Comparison of ENCODE assay signal across 6 cellular contexts in genomic region chr16:30561212-30561816, GRCh38. TPM values are rescaled to one million over a fixed set of nuclear protein-coding genes. Genes with fewer than 3 reads are reported as not detected.
DNase-seq lines count a peak whose midpoint lies in the region; ATAC-seq and TF ChIP-seq lines count a peak whose summit lies in the region.

No MANE protein-coding gene starts in this region.

- H3K4me2 ChIP-seq in osteoblast (ENCODE audit: insufficient read depth, low read length), result peak overlapping the region; percentile 49

- H3K9me3 ChIP-seq in osteoblast (ENCODE audit: low read depth, low read length), result no peaks in the 10 kb centered on the region

- no peaks in the 10 kb centered on the region for H3K4me1 ChIP-seq in osteoblast (ENCODE audit: insufficient read depth, low read length)

- H3K79me2 ChIP-seq in osteoblast (ENCODE audit: insufficient read depth, low read length), result peaks cover 13% of the 10 kb centered on the region

- H3K27me3 ChIP-seq in H7 (ENCODE audit: control insufficient read depth, insufficient read depth, low read length), result no peaks in the 10 kb centered on the region
- no peaks in the 10 kb centered on the region for H3K27me3 ChIP-seq in osteoblast (ENCODE audit: insufficient read depth, low read length)

- H3K27ac ChIP-seq in osteoblast (ENCODE audit: low read depth, low read length), result no peak overlapping the region

- H3K4me3 ChIP-seq in H7 (ENCODE audit: insufficient read depth, low read depth, low read length) (peak overlapping the region; percentile 38; the same call in 1 of the 2 replicates), osteoblast (ENCODE audit: insufficient read depth, low read length) (peak overlapping the region; percentile 72)

- ATAC-seq in GM19467 (IDR thresholded peaks at IDR 0.05; ENCODE audit: unreplicated experiment), result no peak

- no peaks in the 10 kb centered on the region for H4K20me1 ChIP-seq in osteoblast (ENCODE audit: insufficient read depth, low read length)

- no peak for TF ChIP-seq CTCF in osteoblast (IDR thresholded peaks at IDR 0.05; ENCODE audit: extremely low read depth, low read depth, low read length)

- peak overlapping the region; percentile 93 for H2AFZ ChIP-seq in osteoblast (ENCODE audit: low read length)

- H3K36me3 ChIP-seq in H7 (replicated peaks; ENCODE audit: control insufficient read depth, insufficient read depth, low read length) (no peaks in the 10 kb centered on the region), osteoblast (ENCODE audit: insufficient read depth, low read length) (no peaks in the 10 kb centered on the region)

- peak; percentile 76 for DNase-seq in H7
- peak; percentile 28 for DNase-seq in cerebellum (ENCODE audit: low spot score)
- peak; percentile 86 for DNase-seq in osteoblast (ENCODE audit: insufficient read length, low spot score, missing footprints)
- DNase-seq in SK-N-DZ (ENCODE audit: low spot score), result no peak
- no peak for DNase-seq in NCI-H510A (lab: John Stamatoyannopoulos, UW)

RNA-seq across cellular contexts. Expression of gene ZNF764, which starts 3.1 kb away (rescaled TPM):
- total RNA-seq in H7 (2014; rRNA removed; shearing (Covaris generic)), result 10.2 and 13.8 TPM in 2 replicates
- total RNA-seq in cerebellum (10.1 TPM), osteoblast (5.3 and 7.6 TPM in 2 replicates)
- 18.1 and 19.4 TPM in 2 replicates for polyA plus RNA-seq in SK-N-DZ (2014; cell fraction: cytosol; rRNA removed)
- polyA plus RNA-seq in SK-N-DZ (2014; cell fraction: nucleus; rRNA removed), result 13.6 and 21.7 TPM in 2 replicates

RNA-seq across cellular contexts. Expression of gene ZNF688, which starts 10.2 kb away (rescaled TPM):
- total RNA-seq in H7 (2014; rRNA removed; shearing (Covaris generic)), result 3.0 and 8.5 TPM in 2 replicates
- total RNA-seq in cerebellum (8.7 TPM), osteoblast (10.9 and 12.3 TPM in 2 replicates)
- polyA plus RNA-seq in SK-N-DZ (2014; cell fraction: cytosol; rRNA removed), result 13.2 and 13.5 TPM in 2 replicates
- polyA plus RNA-seq in SK-N-DZ (2014; cell fraction: nucleus; rRNA removed), result 18.9 and 19.3 TPM in 2 replicates

RNA-seq across cellular contexts. Expression of gene ZNF785, which starts 24.2 kb away (rescaled TPM):
- total RNA-seq in H7 (2014; rRNA removed; shearing (Covaris generic)), result 2.8 and 8.5 TPM in 2 replicates
- total RNA-seq in cerebellum (23.8 TPM), osteoblast (13.4 and 13.6 TPM in 2 replicates)
- polyA plus RNA-seq in SK-N-DZ (2014; cell fraction: cytosol; rRNA removed), result 8.6 and 15.4 TPM in 2 replicates
- polyA plus RNA-seq in SK-N-DZ (2014; cell fraction: nucleus; rRNA removed), result 12.8 and 18.5 TPM in 2 replicates

RNA-seq across cellular contexts. Expression of gene ZNF747, which starts 26.7 kb away (rescaled TPM):
- total RNA-seq in H7 (2014; rRNA removed; shearing (Covaris generic)), result 14.5 and 16.2 TPM in 2 replicates
- total RNA-seq in cerebellum, result 9.9 TPM
- 16.6 and 17.1 TPM in 2 replicates for total RNA-seq in osteoblast
- 16.9 and 17.1 TPM in 2 replicates for polyA plus RNA-seq in SK-N-DZ (2014; cell fraction: cytosol; rRNA removed)
- polyA plus RNA-seq in SK-N-DZ (2014; cell fraction: nucleus; rRNA removed), result 8.8 and 9.3 TPM in 2 replicates

RNA-seq across cellular contexts. Expression of gene ZNF768, which starts 34.9 kb away (rescaled TPM):
- 55.2 and 55.3 TPM in 2 replicates for total RNA-seq in H7 (2014; rRNA removed; shearing (Covaris generic))
- total RNA-seq in cerebellum (16.7 TPM), osteoblast (22.7 and 25.0 TPM in 2 replicates)
- polyA plus RNA-seq in SK-N-DZ (2014; cell fraction: cytosol; rRNA removed), result 70.5 and 90.0 TPM in 2 replicates
- 52.0 and 65.3 TPM in 2 replicates for polyA plus RNA-seq in SK-N-DZ (2014; cell fraction: nucleus; rRNA removed)

Comparison
In these comparisons a context has a peak if more than half of its experiments do, and no peak if none do; other contexts are left out.
1. DNase-seq: peak in H7 (single experiment), cerebellum (single experiment) and osteoblast (single experiment); none in SK-N-DZ (single experiment) and NCI-H510A (single experiment).